18 cellular contexts compared by ENCODE assay signal in genomic region chr6:41226752-41227151, GRCh38.
DNase-seq lines count a peak whose midpoint lies in the region; ATAC-seq and FAIRE-seq lines count a peak whose summit lies in the region.
"Had no signal": no experiment of that assay in that cellular context is flagged by ENCODE, and none has a peak within 500 bp of the region (broad histone marks: within the 10 kb centered on the region; RNA-seq: fewer than 3 reads in every experiment).

No MANE protein-coding gene starts in this region.

- DNase-seq in DMS153 (lab: John Stamatoyannopoulos, UW) (peak; percentile 18), DMS153 treated with DMSO at 0.1 percent for 48 hours (lab: John Stamatoyannopoulos, UW; ENCODE audit: unreplicated experiment) (no peak), NCI-H128 (lab: John Stamatoyannopoulos, UW; ENCODE audit: unreplicated experiment) (peak; percentile 15), NCI-H510A treated with DMSO at 0.1 percent for 48 hours (lab: John Stamatoyannopoulos, UW) (peak; percentile 73), islet precursor cell (peak; percentile 83), GM19239 (ENCODE audit: insufficient read length, low spot score) (no peak), cortex of kidney (lab: John Stamatoyannopoulos, UW) (no peak)
- DNase-seq: HFFc6, Karpas-422, MM.1S, NCI-H1105, Peyer's patch, SHP77, T-helper 17 cell had no signal

- no peak for FAIRE-seq in GM19239 (lab: Jason Lieb, UNC)
- FAIRE-seq: GM12891, HepG2 had no signal

- no peak for ATAC-seq in HG03520 (IDR thresholded peaks at IDR 0.05; ENCODE audit: unreplicated experiment)
- ATAC-seq: GM23338, HepG2, T-helper 17 cell had no signal

Comparison
In these comparisons a context has a peak if more than half of its experiments do, and no peak if none do; other contexts are left out.
1. DNase-seq: peak in DMS153 (single experiment), NCI-H128 (single experiment), NCI-H510A treated with DMSO at 0.1 percent for 48 hours (single experiment) and islet precursor cell (single experiment); none in DMS153 treated with DMSO at 0.1 percent for 48 hours (single experiment), GM19239 (single experiment) and cortex of kidney (single experiment).